In the genomic region with DNA sequence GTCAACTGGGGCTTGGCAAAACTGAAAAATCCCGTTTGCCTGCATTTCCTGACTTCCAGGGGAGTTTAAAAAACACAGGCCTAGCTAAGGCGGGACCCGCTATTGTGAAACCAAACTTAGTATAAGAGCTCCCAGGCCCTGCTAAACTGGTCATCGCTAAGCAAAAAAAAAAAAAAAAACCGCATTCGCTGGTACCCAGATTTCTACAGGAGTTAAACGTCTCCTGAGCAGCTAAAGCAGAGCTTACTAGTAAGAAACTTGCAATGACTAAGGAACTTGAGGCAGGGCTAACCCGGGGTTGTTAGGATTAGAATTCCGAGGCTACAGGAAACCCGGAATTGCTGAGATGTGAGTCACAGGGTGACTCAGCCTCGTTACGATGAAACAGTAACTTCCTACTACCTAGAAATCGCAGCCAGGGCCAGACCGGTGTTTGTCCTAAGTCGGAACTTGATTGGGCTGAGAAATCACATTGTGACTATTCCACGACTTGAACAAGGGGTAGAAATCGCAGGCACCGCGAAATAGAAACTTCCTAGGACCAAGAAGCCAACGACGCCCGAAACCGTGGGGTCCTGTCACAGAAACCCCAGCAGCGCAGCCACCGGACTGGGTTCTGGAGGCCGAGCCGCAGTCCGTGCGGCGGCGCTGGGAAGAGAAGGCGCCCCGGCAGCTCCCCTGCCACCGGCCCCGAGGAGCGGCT, we compare ENCODE assay signal across 8 cellular contexts.
A peak's percentile ranks its signal among the peaks of the same experiment; 100 is the strongest.
DNase-seq lines count a peak whose midpoint lies in the region; ATAC-seq and TF ChIP-seq lines count a peak whose summit lies in the region.

No MANE protein-coding gene starts in this region.

- peak overlapping the region; percentile 92 for H2AFZ ChIP-seq in PC-3 (ENCODE audit: low read length)

- POLR2A ChIA-PET in PC-3 (lab: Charles Lee; ENCODE audit: unreplicated experiment) = interaction anchor here (0.7 to 1.7 kb wide), 5 partner anchors 10 to 114 kb away, joined by 3 to 6 read pairs (median 4); no protein-coding TSS in a partner anchor

- peaks cover 10% of the 10 kb centered on the region for H3F3A ChIP-seq in PC-3 (ENCODE audit: low read length, unreplicated experiment)

- H3K4me1 ChIP-seq in PC-3 (ENCODE audit: insufficient read depth, low read length) (peaks cover 31% of the 10 kb centered on the region), ovary (ENCODE audit: insufficient read depth) (no peaks in the 10 kb centered on the region)

- no peaks in the 10 kb centered on the region for H3K9me2 ChIP-seq in PC-3 (replicated peaks; ENCODE audit: low read length)

- WGBS in ovary, 3 donors = 2 to 5% (median 3%) methylated on average over 19 to 36 of the region's 36 CpGs

- peak overlapping the region; percentile 84 for H3K4me2 ChIP-seq in PC-3 (ENCODE audit: low read length)

- no peaks in the 10 kb centered on the region for H4K20me1 ChIP-seq in PC-3 (ENCODE audit: low read length)

- intact Hi-C loops in PC-3 (cut with micrococcal nuclease) = loop anchor here (1.0 to 2.0 kb wide), 4 partner anchors 58 to 114 kb away; a partner anchor contains a TSS
- intact Hi-C loops in ovary (cut with DNase I) = loop anchor here in 1 of 4 donors (2.0 kb wide), 1 partner anchor 44 kb away; no protein-coding TSS in a partner anchor

- peak overlapping the region; percentile 77 for H3K27ac Mint-ChIP-seq in type B pancreatic cell

- peak overlapping the region; percentile 73 for H3K9ac ChIP-seq in PC-3 (ENCODE audit: low read length)

- no peaks in the 10 kb centered on the region for H3K27me3 ChIP-seq in PC-3 (ENCODE audit: low read length)
- H3K27me3 ChIP-seq in ovary = no peaks in the 10 kb centered on the region

- H3K9me3 ChIP-seq in PC-3 (ENCODE audit: low read length) (peaks cover 26% of the 10 kb centered on the region), ovary (peaks cover 0 to 3% of the 10 kb centered on the region in 2 donors)

- H3K36me3 Mint-ChIP-seq in type B pancreatic cell = no peaks in the 10 kb centered on the region

- H3K27ac ChIP-seq in PC-3 (ENCODE audit: low read length) = peak overlapping the region; percentile 94
- peak overlapping the region; percentile 33 to 61 for H3K27ac ChIP-seq in ovary

- no peak for TF ChIP-seq POLR2A in ovary (IDR thresholded peaks at IDR 0.05)

- no peaks in the 10 kb centered on the region for H3K4me1 Mint-ChIP-seq in type B pancreatic cell (ENCODE audit: unreplicated experiment)

- H3K4me3 ChIP-seq in AG10803 (ENCODE audit: low read length) = peak overlapping the region; percentile 68
- peak overlapping the region; percentile 64 for H3K4me3 ChIP-seq in PC-3 (ENCODE audit: low read length)
- H3K4me3 ChIP-seq in ovary = peak overlapping the region; percentile 55

- H3K9me3 Mint-ChIP-seq in type B pancreatic cell = no peaks in the 10 kb centered on the region

- CTCF ChIA-PET in PC-3 (lab: Charles Lee) = interaction anchor here (1.0 to 1.3 kb wide), 3 partner anchors 38 to 92 kb away, joined by 4 to 15 read pairs (median 7); no protein-coding TSS in a partner anchor

- DNase-seq in AG10803 (ENCODE audit: low read depth) = peak; percentile 99
- DNase-seq in PC-3 = peak; percentile 100
- DNase-seq in activated T-cell treated with anti-CD3 and anti-CD28 coated beads, Interleukin-2, amount 50 U/mL, for 1 hour = peak; percentile 74
- DNase-seq in fibroblast of peridontal ligament (ENCODE audit: extremely low read depth) = peak; percentile 99
- peak; percentile 36 to 75 (median 55) for DNase-seq in ovary
- no peak for DNase-seq in type B pancreatic cell (ENCODE audit: extremely low spot score, unreplicated experiment)

- H3K4me3 Mint-ChIP-seq in type B pancreatic cell = no peak overlapping the region

- no peak for TF ChIP-seq CTCF in AG10803 (conservative IDR thresholded peaks at IDR 0.05; ENCODE audit: low read length)
- no peak for TF ChIP-seq CTCF in PC-3 (conservative IDR thresholded peaks at IDR 0.05; ENCODE audit: low read depth, low read length)
- no peak for TF ChIP-seq CTCF in ovary (IDR thresholded peaks at IDR 0.05)
- no peak for TF ChIP-seq CTCF in type B pancreatic cell (conservative IDR thresholded peaks at IDR 0.05)

- TSS peak; percentile 85 for BruUV-seq in PC-3 (replicated peaks; lab: Mats Ljungman, UMichigan)

- ATAC-seq in GM19043 (IDR thresholded peaks at IDR 0.05; ENCODE audit: low read depth, unreplicated experiment) (peak; percentile 29), HG03280 (IDR thresholded peaks at IDR 0.05; ENCODE audit: unreplicated experiment) (peak; percentile 31), PC-3 (peak; percentile 81)

- H3K27me3 Mint-ChIP-seq in type B pancreatic cell = peaks cover 2% of the 10 kb centered on the region

- H3K36me3 ChIP-seq in PC-3 (ENCODE audit: low read depth, low read length) = peaks cover 7% of the 10 kb centered on the region; the same call in 1 of the 2 replicates
- no peaks in the 10 kb centered on the region for H3K36me3 ChIP-seq in ovary

- peaks cover 11% of the 10 kb centered on the region for H3K79me2 ChIP-seq in PC-3 (ENCODE audit: low read length)

- TF ChIP-seq EP300 in ovary (IDR thresholded peaks at IDR 0.05) = no peak

Comparison
In these comparisons a context has a peak if more than half of its experiments do, and no peak if none do; other contexts are left out.
1. ATAC-seq: peak in every context shown above with its lines; median percentile 81 in PC-3; 31 in HG03280; 29 in GM19043.